Comparison of ENCODE assay signal across 8 cellular contexts in genomic region chr15:58369261-58369699, GRCh38.
DNase-seq lines count a peak whose midpoint lies in the region; ATAC-seq and TF ChIP-seq lines count a peak whose summit lies in the region.

No MANE protein-coding gene starts in this region.

- no peaks in the 10 kb centered on the region for H3K36me3 ChIP-seq in MG63
- no peaks in the 10 kb centered on the region for H3K36me3 ChIP-seq in esophagus squamous epithelium

- peak; percentile 54 for ATAC-seq in omental fat pad (ENCODE audit: low FRiP score)
- no peak for ATAC-seq in HG02938 (IDR thresholded peaks at IDR 0.05; ENCODE audit: unreplicated experiment)
- no peak for ATAC-seq in HG03442 (IDR thresholded peaks at IDR 0.05; ENCODE audit: unreplicated experiment)

- TF ChIP-seq CTCF in omental fat pad (IDR thresholded peaks at IDR 0.05): no peak
- TF ChIP-seq CTCF in esophagus squamous epithelium (IDR thresholded peaks at IDR 0.05): no peak

- no peak for TF ChIP-seq POLR2A in esophagus squamous epithelium (IDR thresholded peaks at IDR 0.05)

- H3K4me1 ChIP-seq in esophagus squamous epithelium: no peaks in the 10 kb centered on the region

- H3K27ac ChIP-seq in esophagus squamous epithelium: no peak overlapping the region

- H3K27me3 ChIP-seq in MG63: no peaks in the 10 kb centered on the region
- H3K27me3 ChIP-seq in esophagus squamous epithelium: no peaks in the 10 kb centered on the region

- H3K4me3 ChIP-seq in MG63 (no peak overlapping the region), esophagus squamous epithelium (no peak overlapping the region)

- WGBS in esophagus squamous epithelium, 2 donors: 57 to 69% methylated on average over 5 of the region's 5 CpGs

- intact Hi-C loops in esophagus squamous epithelium (cut with DNase I): no loop called here

- H3K9me3 ChIP-seq in MG63: peaks cover 11% of the 10 kb centered on the region
- no peaks in the 10 kb centered on the region for H3K9me3 ChIP-seq in esophagus squamous epithelium

- peak; percentile 71 for DNase-seq in GM04503 (ENCODE audit: low read depth)
- peak; percentile 40 for DNase-seq in MG63
- DNase-seq in central memory CD4-positive, alpha-beta T cell: peak; percentile 31
- DNase-seq in omental fat pad (ENCODE audit: low spot score): no peak
- DNase-seq in esophagus squamous epithelium (lab: John Stamatoyannopoulos, UW): no peak
- DNase-seq in iPS-NIHi11 (ENCODE audit: low spot score): no peak

Comparison
In these comparisons a context has a peak if more than half of its experiments do, and no peak if none do; other contexts are left out.
1. DNase-seq: peak in GM04503 (single experiment), MG63 (single experiment) and central memory CD4-positive, alpha-beta T cell (single experiment); none in omental fat pad (single experiment), esophagus squamous epithelium (single experiment) and iPS-NIHi11 (single experiment).